ENCODE assay signal across 10 cellular contexts in genomic region chr11:47858169-47858543, GRCh38. TPM values are rescaled to one million over a fixed set of nuclear protein-coding genes. Genes with fewer than 3 reads are reported as not detected.
DNase-seq lines count a peak whose midpoint lies in the region; ATAC-seq and TF ChIP-seq lines count a peak whose summit lies in the region.
"Had no signal": no experiment of that assay in that cellular context is flagged by ENCODE, and none has a peak within 500 bp of the region (broad histone marks: within the 10 kb centered on the region; RNA-seq: fewer than 3 reads in every experiment).

No MANE protein-coding gene starts in this region.

- DNase-seq in ELR (ENCODE audit: low read depth) (peak; percentile 90), NCI-H226 (peak; percentile 96), epithelial cell of proximal tubule (ENCODE audit: low read depth) (peak; percentile 26), renal cortical epithelial cell (ENCODE audit: low read depth) (peak; percentile 69), MV-4-11 (lab: John Stamatoyannopoulos, UW) (no peak), ecto neural progenitor cell (ENCODE audit: low spot score) (no peak)
- no peak for DNase-seq in stimulated activated CD8-positive, alpha-beta memory T cell treated with anti-CD3 and anti-CD28 coated beads, Interleukin-4, amount 100 ng/mL, for 48 hours
- DNase-seq: NCI-H510A treated with DMSO at 0.1 percent for 48 hours had no signal

- H3K4me3 ChIP-seq in epithelial cell of proximal tubule (ENCODE audit: low read depth, low read length) = no peak overlapping the region
- H3K4me3 ChIP-seq: adrenal gland had no signal

- no peak for TF ChIP-seq CTCF in epithelial cell of proximal tubule (conservative IDR thresholded peaks at IDR 0.05; ENCODE audit: low read depth, low read length)

- ATAC-seq in GM21390 (IDR thresholded peaks at IDR 0.05; ENCODE audit: unreplicated experiment) = no peak

RNA-seq across cellular contexts. Expression of gene NUP160, which starts 10.0 kb away (rescaled TPM):
- total RNA-seq in epithelial cell of proximal tubule (12.3 and 19.9 TPM in 2 replicates), renal cortical epithelial cell (26.7 and 40.7 TPM in 2 replicates)

Comparison
In these comparisons a context has a peak if more than half of its experiments do, and no peak if none do; other contexts are left out.
1. DNase-seq: peak in ELR (single experiment), NCI-H226 (single experiment), epithelial cell of proximal tubule (single experiment) and renal cortical epithelial cell (single experiment); none in MV-4-11 (single experiment), ecto neural progenitor cell (single experiment) and stimulated activated CD8-positive, alpha-beta memory T cell treated with anti-CD3 and anti-CD28 coated beads, Interleukin-4, amount 100 ng/mL, for 48 hours (single experiment).